ENCODE assay signal across 17 cellular contexts in the genomic region with DNA sequence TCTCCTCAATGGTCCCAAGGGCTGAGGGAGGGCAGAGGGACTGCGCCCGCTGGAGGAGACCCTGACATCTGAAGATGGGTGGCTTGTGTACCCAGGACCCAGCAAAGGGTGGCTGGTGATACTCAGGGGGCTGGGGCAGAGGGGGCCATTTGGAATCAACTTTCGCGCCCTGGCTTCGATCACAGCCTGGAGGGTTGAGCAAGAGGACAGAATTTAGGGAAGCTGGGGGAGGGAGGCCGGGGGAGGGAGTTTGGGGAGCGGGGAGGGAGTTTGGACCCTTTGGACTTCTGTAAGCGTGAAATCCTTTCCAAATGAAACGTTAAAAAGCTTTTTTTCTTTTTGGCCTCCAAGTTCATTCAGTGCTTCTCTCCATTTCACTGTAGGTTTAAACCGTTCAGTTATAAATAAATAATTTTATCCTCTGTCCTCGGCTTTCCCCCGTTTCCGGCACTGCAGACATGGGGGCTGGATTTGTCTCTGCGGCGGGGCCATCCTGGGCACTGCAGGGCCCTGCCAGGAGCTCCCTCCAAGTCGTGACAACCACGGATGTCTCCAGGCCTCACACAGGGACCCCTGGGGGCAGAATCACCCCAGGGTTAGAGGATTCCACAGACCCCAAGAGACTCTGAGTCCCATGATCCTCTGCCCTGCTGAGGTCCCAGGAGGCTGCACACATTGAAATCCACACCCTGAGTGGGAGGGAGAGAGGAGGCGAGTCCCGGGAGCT. TPM values are rescaled to one million over a fixed set of nuclear protein-coding genes. Genes with fewer than 3 reads are reported as not detected.
"Had no signal": no experiment of that assay in that cellular context is flagged by ENCODE, and none has a peak within 500 bp of the region (broad histone marks: within the 10 kb centered on the region; RNA-seq: fewer than 3 reads in every experiment).

No MANE protein-coding gene starts in this region.

- H3K4me1 Mint-ChIP-seq: activated B cell treated with CpG ODN at 0.5 μM for 24 hours; activated naive CD4-positive, alpha-beta T cell treated with anti-CD3 and anti-CD28 coated beads, Interleukin-2, amount 10 ng/mL, durations not matched to agents 7 days and 5 days had no signal

- ATAC-seq: left colon; stimulated activated naive B cell treated with anti-CD40 and anti-IgM and Interleukin-4, amounts not matched to agents 10 μg/mL and 1 μg/mL and 100 μg/mL, for 72 hours had no signal

- H3K36me3 Mint-ChIP-seq: activated naive CD4-positive, alpha-beta T cell treated with anti-CD3 and anti-CD28 coated beads, Interleukin-2, amount 10 ng/mL, durations not matched to agents 7 days and 5 days had no signal

- DNase-seq: activated B cell treated with CpG ODN at 0.5 μM for 24 hours; activated CD4-positive, alpha-beta T cell treated with anti-CD3 and anti-CD28 coated beads, Interleukin-2, amount 10 ng/mL, durations not matched to agents 24 days and 14 days; activated naive CD4-positive, alpha-beta T cell treated with anti-CD3 and anti-CD28 coated beads, Interleukin-2, amount 10 ng/mL, durations not matched to agents 7 days and 5 days; esophagus squamous epithelium; foreskin melanocyte; head of caudate nucleus; left colon; sigmoid colon; stimulated activated CD4-positive, alpha-beta T cell treated with anti-CD3 and anti-CD28 coated beads, Interleukin-2, amount 100 ng/mL, for 24 hours; stimulated activated naive B cell treated with anti-CD40 and anti-IgM and Interleukin-4, amounts not matched to agents 10 μg/mL and 1 μg/mL and 100 μg/mL, for 72 hours; substantia nigra; trophoblast cell had no signal

- H3K27ac Mint-ChIP-seq: activated B cell treated with CpG ODN at 0.5 μM for 24 hours; activated CD4-positive, alpha-beta T cell treated with anti-CD3 and anti-CD28 coated beads, Interleukin-2, amount 10 ng/mL, durations not matched to agents 24 days and 14 days; activated naive CD4-positive, alpha-beta T cell treated with anti-CD3 and anti-CD28 coated beads, Interleukin-2, amount 10 ng/mL, durations not matched to agents 7 days and 5 days; activated T-helper 1 cell treated with anti-CD3 and anti-CD28 coated beads, Interleukin-12 subunit alpha, Interleukin-12 subunit beta, Interleukin-2, Interleukin-4 antibody, amounts not matched to agents 30 ng/mL and 10 ng/mL and 1 ng/mL, durations not matched to agents 14 hours and 24 hours and 36 hours; stimulated activated naive B cell treated with anti-CD40 and anti-IgM and Interleukin-4, amounts not matched to agents 10 μg/mL and 1 μg/mL and 100 μg/mL, for 72 hours had no signal

- H3K9me3 Mint-ChIP-seq: activated B cell treated with CpG ODN at 0.5 μM for 24 hours; activated CD4-positive, alpha-beta T cell treated with anti-CD3 and anti-CD28 coated beads, Interleukin-2, amount 10 ng/mL, durations not matched to agents 24 days and 14 days; activated naive CD4-positive, alpha-beta T cell treated with anti-CD3 and anti-CD28 coated beads, Interleukin-2, amount 10 ng/mL, durations not matched to agents 7 days and 5 days; activated T-helper 1 cell treated with anti-CD3 and anti-CD28 coated beads, Interleukin-12 subunit alpha, Interleukin-12 subunit beta, Interleukin-2, Interleukin-4 antibody, amounts not matched to agents 30 ng/mL and 10 ng/mL and 1 ng/mL, durations not matched to agents 14 hours and 24 hours and 36 hours had no signal

- H3K4me3 Mint-ChIP-seq: activated B cell treated with CpG ODN at 0.5 μM for 24 hours; activated CD4-positive, alpha-beta T cell treated with anti-CD3 and anti-CD28 coated beads, Interleukin-2, amount 10 ng/mL, durations not matched to agents 24 days and 14 days; activated naive CD4-positive, alpha-beta T cell treated with anti-CD3 and anti-CD28 coated beads, Interleukin-2, amount 10 ng/mL, durations not matched to agents 7 days and 5 days; activated T-helper 1 cell treated with anti-CD3 and anti-CD28 coated beads, Interleukin-12 subunit alpha, Interleukin-12 subunit beta, Interleukin-2, Interleukin-4 antibody, amounts not matched to agents 30 ng/mL and 10 ng/mL and 1 ng/mL, durations not matched to agents 14 hours and 24 hours and 36 hours; nephron; stimulated activated naive B cell treated with anti-CD40 and anti-IgM and Interleukin-4, amounts not matched to agents 10 μg/mL and 1 μg/mL and 100 μg/mL, for 72 hours had no signal

RNA-seq across cellular contexts. Expression of gene PRTN3, which starts 1.5 kb away (rescaled TPM):
- total RNA-seq: activated B cell treated with CpG ODN at 0.5 μM for 24 hours; activated CD4-positive, alpha-beta T cell treated with anti-CD3 and anti-CD28 coated beads, Interleukin-2, amount 10 ng/mL, durations not matched to agents 24 days and 14 days; activated T-helper 1 cell treated with anti-CD3 and anti-CD28 coated beads, Interleukin-12 subunit alpha, Interleukin-12 subunit beta, Interleukin-2, Interleukin-4 antibody, amounts not matched to agents 30 ng/mL and 10 ng/mL and 1 ng/mL, durations not matched to agents 14 hours and 24 hours and 36 hours; esophagus squamous epithelium; left colon; omental fat pad; sigmoid colon; T-helper 1 cell treated with Interleukin-12 subunit alpha and Interleukin-12 subunit beta and Interleukin-4 antibody, amounts not matched to agents 30 ng/mL and 1 ng/mL, for 36 hours had no signal

RNA-seq across cellular contexts. Expression of gene AZU1, which starts 11.7 kb away (rescaled TPM):
- total RNA-seq: activated CD4-positive, alpha-beta T cell treated with anti-CD3 and anti-CD28 coated beads, Interleukin-2, amount 10 ng/mL, durations not matched to agents 24 days and 14 days; activated T-helper 1 cell treated with anti-CD3 and anti-CD28 coated beads, Interleukin-12 subunit alpha, Interleukin-12 subunit beta, Interleukin-2, Interleukin-4 antibody, amounts not matched to agents 30 ng/mL and 10 ng/mL and 1 ng/mL, durations not matched to agents 14 hours and 24 hours and 36 hours; esophagus squamous epithelium; left colon; T-helper 1 cell treated with Interleukin-12 subunit alpha and Interleukin-12 subunit beta and Interleukin-4 antibody, amounts not matched to agents 30 ng/mL and 1 ng/mL, for 36 hours had no signal

RNA-seq across cellular contexts. Expression of gene ELANE, which starts 12.8 kb away (rescaled TPM):
- total RNA-seq: activated B cell treated with CpG ODN at 0.5 μM for 24 hours; activated CD4-positive, alpha-beta T cell treated with anti-CD3 and anti-CD28 coated beads, Interleukin-2, amount 10 ng/mL, durations not matched to agents 24 days and 14 days; activated T-helper 1 cell treated with anti-CD3 and anti-CD28 coated beads, Interleukin-12 subunit alpha, Interleukin-12 subunit beta, Interleukin-2, Interleukin-4 antibody, amounts not matched to agents 30 ng/mL and 10 ng/mL and 1 ng/mL, durations not matched to agents 14 hours and 24 hours and 36 hours; T-helper 1 cell treated with Interleukin-12 subunit alpha and Interleukin-12 subunit beta and Interleukin-4 antibody, amounts not matched to agents 30 ng/mL and 1 ng/mL, for 36 hours had no signal

RNA-seq across cellular contexts. Expression of gene PLPPR3, which starts 17.6 kb away (rescaled TPM):
- total RNA-seq: activated B cell treated with CpG ODN at 0.5 μM for 24 hours; activated CD4-positive, alpha-beta T cell treated with anti-CD3 and anti-CD28 coated beads, Interleukin-2, amount 10 ng/mL, durations not matched to agents 24 days and 14 days; activated T-helper 1 cell treated with anti-CD3 and anti-CD28 coated beads, Interleukin-12 subunit alpha, Interleukin-12 subunit beta, Interleukin-2, Interleukin-4 antibody, amounts not matched to agents 30 ng/mL and 10 ng/mL and 1 ng/mL, durations not matched to agents 14 hours and 24 hours and 36 hours; cardiac septum; esophagus squamous epithelium; left colon; omental fat pad; sigmoid colon; T-helper 1 cell treated with Interleukin-12 subunit alpha and Interleukin-12 subunit beta and Interleukin-4 antibody, amounts not matched to agents 30 ng/mL and 1 ng/mL, for 36 hours had no signal

RNA-seq across cellular contexts. Expression of gene CFD, which starts 20.2 kb away (rescaled TPM):
- total RNA-seq: activated B cell treated with CpG ODN at 0.5 μM for 24 hours had no signal
